Comparison of ENCODE assay signal across 15 cellular contexts in genomic region chr2:120629241-120629895, GRCh38.
DNase-seq lines count a peak whose midpoint lies in the region; ATAC-seq and TF ChIP-seq lines count a peak whose summit lies in the region.
"Had no signal": no experiment of that assay in that cellular context is flagged by ENCODE, and none has a peak within 500 bp of the region (broad histone marks: within the 10 kb centered on the region; RNA-seq: fewer than 3 reads in every experiment).

No MANE protein-coding gene starts in this region.

- CTCF ChIA-PET in PC-3 (lab: Charles Lee) = interaction anchor here (0.5 kb wide), 1 partner anchor 377 kb away, joined by 3 read pairs; the partner anchor contains the start of gene RALB

- TF ChIP-seq CTCF in endodermal cell (conservative IDR thresholded peaks at IDR 0.05) (no peak), osteoblast (IDR thresholded peaks at IDR 0.05; ENCODE audit: extremely low read depth, low read depth, low read length) (no peak), upper lobe of right lung (IDR thresholded peaks at IDR 0.05) (no peak), PC-3 (conservative IDR thresholded peaks at IDR 0.05; ENCODE audit: low read depth, low read length) (no peak)

- peaks cover 28% of the 10 kb centered on the region for H3K27me3 Mint-ChIP-seq in endodermal cell (ENCODE audit: insufficient read depth)

- POLR2A ChIA-PET in PC-3 (lab: Charles Lee; ENCODE audit: unreplicated experiment) = no interaction called here

- no peaks in the 10 kb centered on the region for H3K9me2 ChIP-seq in PC-3 (replicated peaks; ENCODE audit: low read length)

- intact Hi-C loops in cardiac septum (cut with DNase I) = no loop called here
- intact Hi-C loops in Right ventricle myocardium inferior (cut with DNase I) = no loop called here
- intact Hi-C loops in upper lobe of right lung (cut with DNase I) = no loop called here
- intact Hi-C loops in PC-3 (cut with micrococcal nuclease) = no loop called here

- H3K4me2 ChIP-seq in osteoblast (ENCODE audit: insufficient read depth, low read length) (no peak overlapping the region), PC-3 (ENCODE audit: low read length) (no peak overlapping the region)
- H3K4me2 ChIP-seq: BLaER1 treated with 17β-estradiol and CSF1 and Interleukin-3, amounts not matched to agents 10 nM and 100 nM had no signal

- H3K4me3 ChIP-seq in endodermal cell (ENCODE audit: low read length) = no peak overlapping the region
- no peak overlapping the region for H3K4me3 ChIP-seq in osteoblast (ENCODE audit: insufficient read depth, low read length)
- H3K4me3 ChIP-seq in upper lobe of right lung = no peak overlapping the region
- H3K4me3 ChIP-seq in PC-3 (ENCODE audit: low read length) = no peak overlapping the region
- H3K4me3 ChIP-seq: BLaER1 treated with 17β-estradiol and CSF1 and Interleukin-3, amounts not matched to agents 10 nM and 100 nM had no signal

- H2AFZ ChIP-seq in osteoblast (ENCODE audit: low read length) = no peak overlapping the region
- H2AFZ ChIP-seq in PC-3 (ENCODE audit: low read length) = no peak overlapping the region

- H3K27ac ChIP-seq in endodermal cell (ENCODE audit: low read depth, low read length) = no peak overlapping the region
- no peak overlapping the region for H3K27ac ChIP-seq in osteoblast (ENCODE audit: low read depth, low read length)
- peak overlapping the region; percentile 30 for H3K27ac ChIP-seq in upper lobe of right lung
- H3K27ac ChIP-seq in PC-3 (ENCODE audit: low read length) = no peak overlapping the region
- H3K27ac ChIP-seq: BLaER1 treated with 17β-estradiol and CSF1 and Interleukin-3, amounts not matched to agents 10 nM and 100 nM; HL-60 had no signal

- H3K36me3 Mint-ChIP-seq in endodermal cell (ENCODE audit: low read depth) = no peaks in the 10 kb centered on the region

- ATAC-seq in Right ventricle myocardium inferior = no peak
- ATAC-seq in upper lobe of right lung = no peak
- no peak for ATAC-seq in PC-3
- ATAC-seq in GM21825 (IDR thresholded peaks at IDR 0.05; ENCODE audit: unreplicated experiment) = no peak
- ATAC-seq: HCT116 had no signal

- H3K36me3 ChIP-seq in endodermal cell (ENCODE audit: control insufficient read depth, insufficient read depth, low read length) (no peaks in the 10 kb centered on the region), osteoblast (ENCODE audit: insufficient read depth, low read length) (no peaks in the 10 kb centered on the region), upper lobe of right lung (no peaks in the 10 kb centered on the region), PC-3 (ENCODE audit: low read depth, low read length) (no peaks in the 10 kb centered on the region)
- H3K36me3 ChIP-seq: BLaER1 treated with 17β-estradiol and CSF1 and Interleukin-3, amounts not matched to agents 10 nM and 100 nM had no signal

- H3K9ac ChIP-seq in endodermal cell (ENCODE audit: extremely low read depth, low read length, poor library complexity, severe bottlenecking) (no peak overlapping the region), PC-3 (ENCODE audit: low read length) (no peak overlapping the region)
- H3K9ac ChIP-seq: BLaER1 treated with 17β-estradiol and CSF1 and Interleukin-3, amounts not matched to agents 10 nM and 100 nM had no signal

- H3K4me1 Mint-ChIP-seq in endodermal cell = no peaks in the 10 kb centered on the region

- BruUV-seq in PC-3 (replicated peaks; lab: Mats Ljungman, UMichigan) = no TSS peak

- peaks cover 7% of the 10 kb centered on the region for H3K9me3 Mint-ChIP-seq in endodermal cell
- H3K9me3 Mint-ChIP-seq: CD4-positive, alpha-beta T cell had no signal

- H3F3A ChIP-seq in PC-3 (ENCODE audit: low read length, unreplicated experiment) = no peaks in the 10 kb centered on the region

- no peak overlapping the region for H3K4me3 Mint-ChIP-seq in endodermal cell
- H3K4me3 Mint-ChIP-seq: CD4-positive, alpha-beta T cell had no signal

- H4K20me1 ChIP-seq in osteoblast (ENCODE audit: insufficient read depth, low read length) (no peaks in the 10 kb centered on the region), PC-3 (ENCODE audit: low read length) (no peaks in the 10 kb centered on the region)
- H4K20me1 ChIP-seq: BLaER1 treated with 17β-estradiol and CSF1 and Interleukin-3, amounts not matched to agents 10 nM and 100 nM had no signal

- H3K27ac Mint-ChIP-seq in endodermal cell = no peak overlapping the region
- H3K27ac Mint-ChIP-seq: CD4-positive, alpha-beta T cell had no signal

- H3K9me3 ChIP-seq in endodermal cell (ENCODE audit: control insufficient read depth, low read length) = peaks cover 7% of the 10 kb centered on the region
- no peaks in the 10 kb centered on the region for H3K9me3 ChIP-seq in osteoblast (ENCODE audit: low read depth, low read length)
- H3K9me3 ChIP-seq in upper lobe of right lung = no peaks in the 10 kb centered on the region
- H3K9me3 ChIP-seq in PC-3 (ENCODE audit: low read length) = no peaks in the 10 kb centered on the region

- no peaks in the 10 kb centered on the region for H3K79me2 ChIP-seq in osteoblast (ENCODE audit: insufficient read depth, low read length)
- H3K79me2 ChIP-seq in PC-3 (ENCODE audit: low read length) = no peaks in the 10 kb centered on the region

- WGBS in endodermal cell (ENCODE audit: insufficient coverage in 1 of 2, insufficient read length in 1 of 2), 2 experiments = 88 to 100% methylated on average over 4 to 8 of the region's 8 CpGs

- no peaks in the 10 kb centered on the region for H3K27me3 ChIP-seq in endodermal cell (ENCODE audit: control insufficient read depth, insufficient read depth, low read length, poor library complexity, severe bottlenecking)
- no peaks in the 10 kb centered on the region for H3K27me3 ChIP-seq in osteoblast (ENCODE audit: insufficient read depth, low read length)
- no peaks in the 10 kb centered on the region for H3K27me3 ChIP-seq in upper lobe of right lung
- no peaks in the 10 kb centered on the region for H3K27me3 ChIP-seq in PC-3 (ENCODE audit: low read length)
- H3K27me3 ChIP-seq: BLaER1 treated with 17β-estradiol and CSF1 and Interleukin-3, amounts not matched to agents 10 nM and 100 nM had no signal

- DNase-seq in cardiac septum (ENCODE audit: low spot score) = peak; percentile 38
- DNase-seq in Right ventricle myocardium inferior (ENCODE audit: missing footprints) = no peak
- DNase-seq in endodermal cell = peak; percentile 26
- peak; percentile 47 for DNase-seq in osteoblast (ENCODE audit: insufficient read length, low spot score, missing footprints)
- DNase-seq in upper lobe of right lung = peak; percentile 31
- DNase-seq in PC-3 = no peak
- DNase-seq in effector CD8-positive, alpha-beta T cell (lab: John Stamatoyannopoulos, UW) = no peak
- DNase-seq: ACHN; Calu3; CD4-positive, alpha-beta T cell; DMS 273 treated with DMSO at 0.1 percent for 48 hours had no signal

- H3K4me1 ChIP-seq in endodermal cell (ENCODE audit: control insufficient read depth, insufficient read depth, low read length) (no peaks in the 10 kb centered on the region), osteoblast (ENCODE audit: insufficient read depth, low read length) (no peaks in the 10 kb centered on the region), upper lobe of right lung (no peaks in the 10 kb centered on the region), PC-3 (ENCODE audit: insufficient read depth, low read length) (peaks cover 27% of the 10 kb centered on the region)

Comparison
In these comparisons a context has a peak if more than half of its experiments do, and no peak if none do; other contexts are left out.
1. DNase-seq: peak in cardiac septum (single experiment), endodermal cell (single experiment), osteoblast (single experiment) and upper lobe of right lung (single experiment); none in Right ventricle myocardium inferior (single experiment), PC-3 (single experiment) and effector CD8-positive, alpha-beta T cell (single experiment).